ENCODE assay signal across 27 cellular contexts in genomic region chr16:83967091-83967490, GRCh38. TPM values are rescaled to one million over a fixed set of nuclear protein-coding genes. Genes with fewer than 3 reads are reported as not detected.
"Had no signal": no experiment of that assay in that cellular context is flagged by ENCODE, and none has a peak within 500 bp of the region (broad histone marks: within the 10 kb centered on the region; RNA-seq: fewer than 3 reads in every experiment).

No MANE protein-coding gene starts in this region.

- H3K4me1 ChIP-seq: prostate gland had no signal

- H3K27ac ChIP-seq: heart left ventricle, prostate gland, sigmoid colon, thoracic aorta, VCaP had no signal

- DNase-seq: activated CD4-positive, alpha-beta T cell treated with anti-CD3 and anti-CD28 coated beads for 4 hours; activated CD4-positive, alpha-beta T cell treated with anti-CD3 and anti-CD28 coated beads, Interleukin-2, amount 50 U/mL, for 4 hours; activated effector memory CD4-positive, alpha-beta T cell treated with Interleukin-2 at 50 U/mL for 16 hours; activated naive CD4-positive, alpha-beta T cell treated with Interleukin-2 at 50 U/mL for 16 hours; activated T-cell treated with anti-CD3 and anti-CD28 coated beads for 4 hours; cerebellar nuclear complex; foreskin fibroblast; immature natural killer cell; midbrain; naive thymus-derived CD4-positive, alpha-beta T cell; retina; sigmoid colon; small intestine; stimulated activated CD4-positive, alpha-beta T cell treated with anti-CD3 and anti-CD28 coated beads, Interleukin-4, amount 100 ng/mL, for 24 hours; T-helper 1 cell; trophoblast cell had no signal

- H3K9me3 ChIP-seq: heart left ventricle, prostate gland, sigmoid colon, thoracic aorta had no signal

- H3K4me3 ChIP-seq: heart left ventricle, prostate gland, sigmoid colon, thoracic aorta had no signal

- H3K36me3 ChIP-seq: prostate gland had no signal

- H3K9me3 Mint-ChIP-seq: immature natural killer cell; stimulated activated effector memory CD8-positive, alpha-beta T cell treated with anti-CD3 and anti-CD28 coated beads, Interleukin-12 subunit alpha, Interleukin-12 subunit beta, amount 100 ng/mL, for 72 hours; stimulated activated naive CD8-positive, alpha-beta T cell treated with anti-CD3 and anti-CD28 coated beads, Interleukin-15, Interleukin-2, amounts not matched to agents 100 ng/mL and 50 ng/mL, for 24 hours had no signal

- H3K27ac Mint-ChIP-seq: activated naive CD8-positive, alpha-beta T cell; immature natural killer cell; stimulated activated effector memory CD8-positive, alpha-beta T cell treated with anti-CD3 and anti-CD28 coated beads, Interleukin-12 subunit alpha, Interleukin-12 subunit beta, amount 100 ng/mL, for 72 hours; stimulated activated naive CD8-positive, alpha-beta T cell treated with anti-CD3 and anti-CD28 coated beads, Interleukin-15, Interleukin-2, amounts not matched to agents 100 ng/mL and 50 ng/mL, for 24 hours had no signal

- ATAC-seq: heart left ventricle; naive thymus-derived CD4-positive, alpha-beta T cell; stimulated activated effector memory CD8-positive, alpha-beta T cell treated with anti-CD3 and anti-CD28 coated beads, Interleukin-12 subunit alpha, Interleukin-12 subunit beta, amount 100 ng/mL, for 72 hours had no signal

- H3K36me3 Mint-ChIP-seq: immature natural killer cell; naive thymus-derived CD4-positive, alpha-beta T cell; stimulated activated effector memory CD8-positive, alpha-beta T cell treated with anti-CD3 and anti-CD28 coated beads, Interleukin-12 subunit alpha, Interleukin-12 subunit beta, amount 100 ng/mL, for 72 hours had no signal

RNA-seq across cellular contexts. Expression of gene NECAB2, which starts 1.0 kb away (rescaled TPM):
- total RNA-seq: lower leg skin; naive thymus-derived CD4-positive, alpha-beta T cell; osteocyte; subcutaneous adipose tissue; thoracic aorta had no signal
- polyA plus RNA-seq: esophagus; immature natural killer cell; naive thymus-derived CD4-positive, alpha-beta T cell had no signal
